ENCODE assay signal across 8 cellular contexts in genomic region chr5:178205010-178205748, GRCh38. TPM values are rescaled to one million over a fixed set of nuclear protein-coding genes. Genes with fewer than 3 reads are reported as not detected.
DNase-seq lines count a peak whose midpoint lies in the region; ATAC-seq and TF ChIP-seq lines count a peak whose summit lies in the region.

No MANE protein-coding gene starts in this region.

- H3K4me2 ChIP-seq in SK-N-SH (peak overlapping the region; percentile 95), trophoblast cell (ENCODE audit: low read length) (peak overlapping the region; percentile 55)

- peak; percentile 40 to 49 for TF ChIP-seq POLR2A in tibial nerve (IDR thresholded peaks at IDR 0.05)

- H2BK5ac ChIP-seq in trophoblast cell (ENCODE audit: low read depth, low read length, poor library complexity), result peak overlapping the region; percentile 89

- H3K9ac ChIP-seq in SK-N-SH (peak overlapping the region; percentile 95), trophoblast cell (ENCODE audit: low read length) (peak overlapping the region; percentile 100)

- peaks cover 14 to 21% of the 10 kb centered on the region in 2 experiments for H3K4me1 ChIP-seq in SK-N-SH (ENCODE audit: control insufficient read depth in 1 of 2, insufficient read depth in 2 of 2, low read depth in 1 of 2, low read length in 1 of 2)
- peaks cover 0 to 13% of the 10 kb centered on the region in 2 experiments for H3K4me1 ChIP-seq in trophoblast cell (ENCODE audit: control insufficient read depth in 1 of 2, insufficient read depth in 2 of 2, low read length in 2 of 2)
- peaks cover 0 to 39% (median 20%) of the 10 kb centered on the region in 4 donors for H3K4me1 ChIP-seq in tibial nerve

- peaks cover 46% of the 10 kb centered on the region for H3K4me1 Mint-ChIP-seq in activated naive CD8-positive, alpha-beta T cell treated with anti-CD3 and anti-CD28 coated beads for 36 hours

- POLR2A ChIA-PET in SK-N-SH (lab: Yijun Ruan, JAX), result interaction anchor here (0.6 to 1.7 kb wide), 13 partner anchors 8 to 1690 kb away, joined by 3 to 12 read pairs (median 4); partner anchors contain the start of genes GMCL2, NHP2, PHYKPL and ZNF354C

- H4K12ac ChIP-seq in trophoblast cell (ENCODE audit: low read depth, low read length), result peak overlapping the region; percentile 92

- H3K9me2 ChIP-seq in SK-N-SH, result no peaks in the 10 kb centered on the region

- peak overlapping the region; percentile 98 for H3K4me3 Mint-ChIP-seq in activated naive CD8-positive, alpha-beta T cell treated with anti-CD3 and anti-CD28 coated beads for 36 hours

- peak overlapping the region; percentile 95 for H2AK5ac ChIP-seq in trophoblast cell (ENCODE audit: low read length)

- no peak for TF ChIP-seq RAD21 in SK-N-SH (IDR thresholded peaks at IDR 0.05; ENCODE audit: low read length)

- TF ChIP-seq CTCF in GM20000 (IDR thresholded peaks at IDR 0.05; ENCODE audit: extremely low read depth, missing control alignments) (no peak), SK-N-SH (IDR thresholded peaks at IDR 0.05) (no peak), tibial nerve (IDR thresholded peaks at IDR 0.05) (peak in 1 of 5 experiments; percentile 15)

- peak overlapping the region; percentile 84 for H3K27ac Mint-ChIP-seq in activated naive CD8-positive, alpha-beta T cell treated with anti-CD3 and anti-CD28 coated beads for 36 hours

- peak overlapping the region; percentile 72 for H2BK120ac ChIP-seq in trophoblast cell (ENCODE audit: insufficient read depth, low read length, poor library complexity)

- TF ChIP-seq EP300 in SK-N-SH (IDR thresholded peaks at IDR 0.05; ENCODE audit: borderline replicate concordance in 1 of 2, low read depth in 1 of 2, low read length in 1 of 2), result no peak; a peak in 1 of 4 replicates
- peak in 1 of 2 donors; percentile 27 for TF ChIP-seq EP300 in tibial nerve (IDR thresholded peaks at IDR 0.05)

- peak overlapping the region; percentile 94 for H3K4ac ChIP-seq in trophoblast cell (ENCODE audit: low read depth, low read length)

- peaks cover 38 to 42% of the 10 kb centered on the region in 2 experiments for H3K36me3 ChIP-seq in SK-N-SH (replicated peaks in 1 of 2; ENCODE audit: control insufficient read depth in 1 of 2, insufficient read depth in 2 of 2, low read length in 1 of 2)
- peaks cover 34 to 41% of the 10 kb centered on the region in 2 experiments for H3K36me3 ChIP-seq in trophoblast cell (ENCODE audit: control insufficient read depth in 1 of 2, insufficient read depth in 2 of 2, low read length in 2 of 2)
- H3K36me3 ChIP-seq in tibial nerve, result peaks cover 0 to 36% (median 32%) of the 10 kb centered on the region in 3 donors

- peaks cover 68% of the 10 kb centered on the region for H3K79me2 ChIP-seq in SK-N-SH (ENCODE audit: insufficient read depth)
- peaks cover 26% of the 10 kb centered on the region for H3K79me2 ChIP-seq in trophoblast cell (ENCODE audit: control insufficient read depth, insufficient read depth, low read length, poor library complexity)

- H3K36me3 Mint-ChIP-seq in activated naive CD8-positive, alpha-beta T cell treated with anti-CD3 and anti-CD28 coated beads for 36 hours, result peaks cover 48% of the 10 kb centered on the region

- H3K9me3 ChIP-seq in SK-N-SH, result no peaks in the 10 kb centered on the region
- no peaks in the 10 kb centered on the region for H3K9me3 ChIP-seq in trophoblast cell (ENCODE audit: insufficient read depth, low read depth, low read length)
- H3K9me3 ChIP-seq in tibial nerve, result no peaks in the 10 kb centered on the region

- ATAC-seq in Right ventricle myocardium superior (ENCODE audit: poor library complexity), result peak; percentile 62

- WGBS in SK-N-SH (ENCODE audit: low lambda C conversion rate), result 0% methylated on average over 23 of the region's 74 CpGs
- WGBS in trophoblast cell (ENCODE audit: extremely low coverage, insufficient coverage, insufficient read length), result no CpG with 5 or more reads among the region's 74 CpGs
- 0 to 1% methylated on average over 19 to 41 of the region's 74 CpGs for WGBS in tibial nerve, 2 donors

- peaks cover 11% of the 10 kb centered on the region for H3K79me1 ChIP-seq in trophoblast cell (ENCODE audit: low read length)

- peaks cover 50% of the 10 kb centered on the region for H4K20me1 ChIP-seq in SK-N-SH (ENCODE audit: insufficient read depth)

- H3K14ac ChIP-seq in trophoblast cell (ENCODE audit: low read length), result peak overlapping the region; percentile 97

- peak overlapping the region; percentile 84 to 90 for H3K4me3 ChIP-seq in SK-N-SH (ENCODE audit: low read depth in 2 of 2, low read length in 1 of 2)
- peak overlapping the region; percentile 100 for H3K4me3 ChIP-seq in trophoblast cell (ENCODE audit: low read depth, low read length)
- H3K4me3 ChIP-seq in tibial nerve, result peak overlapping the region; percentile 81 to 99 (median 92)

- intact Hi-C loops in Right ventricle myocardium superior (cut with DNase I), result no loop called here

- H3K27me3 ChIP-seq in SK-N-SH (ENCODE audit: insufficient read depth), result no peaks in the 10 kb centered on the region
- H3K27me3 ChIP-seq in trophoblast cell (ENCODE audit: insufficient read depth, low read length), result peaks cover 3% of the 10 kb centered on the region
- no peaks in the 10 kb centered on the region for H3K27me3 ChIP-seq in tibial nerve

- H4K8ac ChIP-seq in trophoblast cell (ENCODE audit: low read depth, low read length), result peak overlapping the region; percentile 93

- CTCF ChIA-PET in SK-N-SH (lab: Yijun Ruan, JAX), result interaction anchor here (1.3 to 2.3 kb wide), 2 partner anchors 27 to 30 kb away, joined by 5 to 6 read pairs; partner anchors contain the start of gene PHYKPL

- H3K9me3 Mint-ChIP-seq in activated naive CD8-positive, alpha-beta T cell treated with anti-CD3 and anti-CD28 coated beads for 36 hours, result peaks cover 2% of the 10 kb centered on the region

- no peak overlapping the region for H3K23ac ChIP-seq in trophoblast cell (ENCODE audit: low read length)

- H2BK12ac ChIP-seq in trophoblast cell (ENCODE audit: low read length), result no peak overlapping the region

- H2AFZ ChIP-seq in SK-N-SH (ENCODE audit: low read depth), result no peak overlapping the region
- peak overlapping the region; percentile 74 for H2AFZ ChIP-seq in trophoblast cell (ENCODE audit: insufficient read depth, low read length, poor library complexity)

- H3K27ac ChIP-seq in SK-N-SH (ENCODE audit: low read depth in 2 of 2, low read length in 1 of 2) (peak overlapping the region; percentile 70 to 76), trophoblast cell (ENCODE audit: low read depth, low read length) (peak overlapping the region; percentile 78), tibial nerve (peak overlapping the region; percentile 25 to 95 (median 88))

- peak overlapping the region; percentile 80 for H3K18ac ChIP-seq in trophoblast cell (ENCODE audit: low read length)

- DNase-seq in DMS53 (lab: John Stamatoyannopoulos, UW) (peak; percentile 85), GM20000 (ENCODE audit: low spot score) (peak; percentile 95), HT1080 (ENCODE audit: low read depth) (peak; percentile 63), SK-N-SH (peak; percentile 92), Right ventricle myocardium superior (peak; percentile 87), trophoblast cell (peak in 1 of 2 donors; percentile 70), tibial nerve (ENCODE audit: low spot score in 2 of 2) (peak; percentile 44 to 70)
- DNase-seq in activated naive CD8-positive, alpha-beta T cell treated with anti-CD3 and anti-CD28 coated beads for 36 hours, result peak; percentile 85

- peaks cover 4% of the 10 kb centered on the region for H3K27me3 Mint-ChIP-seq in activated naive CD8-positive, alpha-beta T cell treated with anti-CD3 and anti-CD28 coated beads for 36 hours

- peaks cover 3% of the 10 kb centered on the region for H3F3A ChIP-seq in SK-N-SH (replicated peaks; ENCODE audit: insufficient read depth)

- peak overlapping the region; percentile 88 for H4K91ac ChIP-seq in trophoblast cell (ENCODE audit: low read depth, low read length)

RNA-seq across cellular contexts. Expression of gene HNRNPAB, which starts 0.8 kb away (rescaled TPM):
- total RNA-seq in HT1080 (2014; rRNA removed; shearing (Covaris generic)), result 142 and 170 TPM in 2 replicates
- polyA plus RNA-seq in HT1080 (2015; cell fraction: cytosol; rRNA removed), result 245 and 257 TPM in 2 replicates
- polyA plus RNA-seq in HT1080 (2015; cell fraction: nucleus; rRNA removed), result 180 and 182 TPM in 2 replicates
- polyA plus RNA-seq in SK-N-SH (2012; rRNA removed), result 157 and 164 TPM in 2 replicates
- polyA plus RNA-seq in SK-N-SH (2012; cell fraction: cytosol; rRNA removed), result 179 and 207 TPM in 2 replicates
- 80.9 and 111 TPM in 2 replicates for polyA plus RNA-seq in SK-N-SH (2012; cell fraction: nucleus; rRNA removed)
- 100 to 1,000 TPM; 599 to 600 TPM for total RNA-seq in activated naive CD8-positive, alpha-beta T cell treated with anti-CD3 and anti-CD28 coated beads for 36 hours
- total RNA-seq in Right ventricle myocardium superior (83.4 TPM), tibial nerve (100 to 1,000 TPM in 3 of 4 donors, 10 to 100 TPM in 1; 92.0 to 135 (median 122) TPM)
- polyA plus RNA-seq in trophoblast cell (2013), result 170 and 172 TPM in 2 replicates

RNA-seq across cellular contexts. Expression of gene GMCL2, which starts 18.0 kb away (rescaled TPM):
- not detected in 2 replicates for total RNA-seq in HT1080 (2014; rRNA removed; shearing (Covaris generic))
- polyA plus RNA-seq in HT1080 (2015; cell fraction: cytosol; rRNA removed), result not detected in 2 replicates
- polyA plus RNA-seq in HT1080 (2015; cell fraction: nucleus; rRNA removed), result not detected in 2 replicates
- polyA plus RNA-seq in SK-N-SH (2012; rRNA removed), result not detected in 2 replicates
- polyA plus RNA-seq in SK-N-SH (2012; cell fraction: cytosol; rRNA removed), result 0.01 TPM in 2 replicates
- not detected in 2 replicates for polyA plus RNA-seq in SK-N-SH (2012; cell fraction: nucleus; rRNA removed)
- not detected for total RNA-seq in activated naive CD8-positive, alpha-beta T cell treated with anti-CD3 and anti-CD28 coated beads for 36 hours
- total RNA-seq in Right ventricle myocardium superior (not detected), tibial nerve (not detected)
- not detected in 2 replicates for polyA plus RNA-seq in trophoblast cell (2013)

RNA-seq across cellular contexts. Expression of gene PHYKPL, which starts 27.4 kb away (rescaled TPM):
- total RNA-seq in HT1080 (2014; rRNA removed; shearing (Covaris generic)), result 11.8 and 12.8 TPM in 2 replicates
- polyA plus RNA-seq in HT1080 (2015; cell fraction: cytosol; rRNA removed), result 10.3 and 12.3 TPM in 2 replicates
- 44.0 and 47.7 TPM in 2 replicates for polyA plus RNA-seq in HT1080 (2015; cell fraction: nucleus; rRNA removed)
- 46.8 and 61.3 TPM in 2 replicates for polyA plus RNA-seq in SK-N-SH (2012; rRNA removed)
- polyA plus RNA-seq in SK-N-SH (2012; cell fraction: cytosol; rRNA removed), result 18.4 and 23.3 TPM in 2 replicates
- polyA plus RNA-seq in SK-N-SH (2012; cell fraction: nucleus; rRNA removed), result 262 and 272 TPM in 2 replicates
- total RNA-seq in activated naive CD8-positive, alpha-beta T cell treated with anti-CD3 and anti-CD28 coated beads for 36 hours, result 10 to 100 TPM; 47.4 to 54.8 TPM
- total RNA-seq in Right ventricle myocardium superior (34.4 TPM), tibial nerve (100 to 1,000 TPM in 2 of 4 donors, 10 to 100 TPM in 2; 77.2 to 121 (median 97.1) TPM)
- 12.4 and 12.8 TPM in 2 replicates for polyA plus RNA-seq in trophoblast cell (2013)

RNA-seq across cellular contexts. Expression of gene NHP2, which starts 51.5 kb away (rescaled TPM):
- total RNA-seq in HT1080 (2014; rRNA removed; shearing (Covaris generic)), result 521 and 563 TPM in 2 replicates
- polyA plus RNA-seq in HT1080 (2015; cell fraction: cytosol; rRNA removed), result 590 and 620 TPM in 2 replicates
- polyA plus RNA-seq in HT1080 (2015; cell fraction: nucleus; rRNA removed), result 164 and 185 TPM in 2 replicates
- polyA plus RNA-seq in SK-N-SH (2012; rRNA removed), result 313 and 455 TPM in 2 replicates
- 325 and 409 TPM in 2 replicates for polyA plus RNA-seq in SK-N-SH (2012; cell fraction: cytosol; rRNA removed)
- polyA plus RNA-seq in SK-N-SH (2012; cell fraction: nucleus; rRNA removed), result 134 and 156 TPM in 2 replicates
- 100 to 1,000 TPM; 349 to 354 TPM for total RNA-seq in activated naive CD8-positive, alpha-beta T cell treated with anti-CD3 and anti-CD28 coated beads for 36 hours
- total RNA-seq in Right ventricle myocardium superior, result 75.7 TPM
- 123 TPM in 2 replicates for polyA plus RNA-seq in trophoblast cell (2013)
- total RNA-seq in tibial nerve, result 100 to 1,000 TPM; 139 to 290 (median 159) TPM
